Comparison of ENCODE assay signal across 1 cellular context in the genomic region with DNA sequence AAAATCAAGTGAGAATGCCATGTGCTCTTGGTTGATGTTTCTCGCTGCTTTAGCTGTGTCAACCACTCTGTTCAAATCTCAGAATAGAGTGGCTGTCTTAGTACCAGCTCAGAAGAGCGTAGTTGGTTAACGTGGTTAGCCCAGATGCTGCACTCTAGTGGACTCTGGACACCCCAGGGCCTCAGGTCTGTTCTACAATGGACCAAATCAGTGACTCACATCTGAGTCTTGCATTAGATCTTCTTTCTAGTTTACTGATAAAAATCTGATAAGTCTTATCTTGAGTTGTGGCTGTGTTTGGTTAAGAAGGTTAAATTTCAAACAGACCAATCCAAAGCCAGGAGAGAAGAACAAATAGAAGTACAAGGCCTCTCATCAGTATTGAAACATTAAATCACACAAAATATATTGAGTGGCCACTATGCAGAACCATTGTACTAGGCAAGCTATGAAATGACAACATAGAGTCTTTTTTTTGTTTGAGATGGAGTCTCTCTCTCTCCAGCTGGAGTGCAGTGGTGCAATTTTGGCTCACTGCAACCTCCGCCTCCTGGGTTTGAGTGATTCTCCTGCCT.
TF ChIP-seq lines count a peak whose summit lies in the region.

No MANE protein-coding gene starts in this region.

TF ChIP-seq in GM12878, 131 proteins besides CTCF, POLR2A, EP300 and RAD21 (continued from another document):
- TF ChIP-seq, protein P1, sequence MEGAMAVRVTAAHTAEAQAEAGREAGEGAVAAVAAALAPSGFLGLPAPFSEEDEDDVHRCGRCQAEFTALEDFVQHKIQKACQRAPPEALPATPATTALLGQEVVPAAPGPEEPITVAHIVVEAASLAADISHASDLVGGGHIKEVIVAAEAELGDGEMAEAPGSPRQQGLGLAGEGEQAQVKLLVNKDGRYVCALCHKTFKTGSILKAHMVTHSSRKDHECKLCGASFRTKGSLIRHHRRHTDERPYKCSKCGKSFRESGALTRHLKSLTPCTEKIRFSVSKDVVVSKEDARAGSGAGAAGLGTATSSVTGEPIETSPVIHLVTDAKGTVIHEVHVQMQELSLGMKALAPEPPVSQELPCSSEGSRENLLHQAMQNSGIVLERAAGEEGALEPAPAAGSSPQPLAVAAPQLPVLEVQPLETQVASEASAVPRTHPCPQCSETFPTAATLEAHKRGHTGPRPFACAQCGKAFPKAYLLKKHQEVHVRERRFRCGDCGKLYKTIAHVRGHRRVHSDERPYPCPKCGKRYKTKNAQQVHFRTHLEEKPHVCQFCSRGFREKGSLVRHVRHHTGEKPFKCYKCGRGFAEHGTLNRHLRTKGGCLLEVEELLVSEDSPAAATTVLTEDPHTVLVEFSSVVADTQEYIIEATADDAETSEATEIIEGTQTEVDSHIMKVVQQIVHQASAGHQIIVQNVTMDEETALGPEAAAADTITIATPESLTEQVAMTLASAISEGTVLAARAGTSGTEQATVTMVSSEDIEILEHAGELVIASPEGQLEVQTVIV (IDR thresholded peaks at IDR 0.05; ENCODE audit: borderline replicate concordance, partially characterized antibody): no peak
- TF ChIP-seq, protein P2, sequence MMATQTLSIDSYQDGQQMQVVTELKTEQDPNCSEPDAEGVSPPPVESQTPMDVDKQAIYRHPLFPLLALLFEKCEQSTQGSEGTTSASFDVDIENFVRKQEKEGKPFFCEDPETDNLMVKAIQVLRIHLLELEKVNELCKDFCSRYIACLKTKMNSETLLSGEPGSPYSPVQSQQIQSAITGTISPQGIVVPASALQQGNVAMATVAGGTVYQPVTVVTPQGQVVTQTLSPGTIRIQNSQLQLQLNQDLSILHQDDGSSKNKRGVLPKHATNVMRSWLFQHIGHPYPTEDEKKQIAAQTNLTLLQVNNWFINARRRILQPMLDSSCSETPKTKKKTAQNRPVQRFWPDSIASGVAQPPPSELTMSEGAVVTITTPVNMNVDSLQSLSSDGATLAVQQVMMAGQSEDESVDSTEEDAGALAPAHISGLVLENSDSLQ (IDR thresholded peaks at IDR 0.05): no peak
- TF ChIP-seq, protein P3, sequence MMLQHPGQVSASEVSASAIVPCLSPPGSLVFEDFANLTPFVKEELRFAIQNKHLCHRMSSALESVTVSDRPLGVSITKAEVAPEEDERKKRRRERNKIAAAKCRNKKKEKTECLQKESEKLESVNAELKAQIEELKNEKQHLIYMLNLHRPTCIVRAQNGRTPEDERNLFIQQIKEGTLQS (IDR thresholded peaks at IDR 0.05; ENCODE audit: borderline replicate concordance, extremely low read depth, low read depth, low read length): no peak
- TF ChIP-seq, protein P4, sequence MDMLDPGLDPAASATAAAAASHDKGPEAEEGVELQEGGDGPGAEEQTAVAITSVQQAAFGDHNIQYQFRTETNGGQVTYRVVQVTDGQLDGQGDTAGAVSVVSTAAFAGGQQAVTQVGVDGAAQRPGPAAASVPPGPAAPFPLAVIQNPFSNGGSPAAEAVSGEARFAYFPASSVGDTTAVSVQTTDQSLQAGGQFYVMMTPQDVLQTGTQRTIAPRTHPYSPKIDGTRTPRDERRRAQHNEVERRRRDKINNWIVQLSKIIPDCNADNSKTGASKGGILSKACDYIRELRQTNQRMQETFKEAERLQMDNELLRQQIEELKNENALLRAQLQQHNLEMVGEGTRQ (IDR thresholded peaks at IDR 0.05; ENCODE audit: borderline replicate concordance, low read depth, low read length): no peak
- no peak for TF ChIP-seq CEBPB (IDR thresholded peaks at IDR 0.05; ENCODE audit: borderline replicate concordance in 1 of 2, low read depth in 2 of 2, low read length in 2 of 2)
